Comparison of ENCODE assay signal across 19 cellular contexts in the genomic region with DNA sequence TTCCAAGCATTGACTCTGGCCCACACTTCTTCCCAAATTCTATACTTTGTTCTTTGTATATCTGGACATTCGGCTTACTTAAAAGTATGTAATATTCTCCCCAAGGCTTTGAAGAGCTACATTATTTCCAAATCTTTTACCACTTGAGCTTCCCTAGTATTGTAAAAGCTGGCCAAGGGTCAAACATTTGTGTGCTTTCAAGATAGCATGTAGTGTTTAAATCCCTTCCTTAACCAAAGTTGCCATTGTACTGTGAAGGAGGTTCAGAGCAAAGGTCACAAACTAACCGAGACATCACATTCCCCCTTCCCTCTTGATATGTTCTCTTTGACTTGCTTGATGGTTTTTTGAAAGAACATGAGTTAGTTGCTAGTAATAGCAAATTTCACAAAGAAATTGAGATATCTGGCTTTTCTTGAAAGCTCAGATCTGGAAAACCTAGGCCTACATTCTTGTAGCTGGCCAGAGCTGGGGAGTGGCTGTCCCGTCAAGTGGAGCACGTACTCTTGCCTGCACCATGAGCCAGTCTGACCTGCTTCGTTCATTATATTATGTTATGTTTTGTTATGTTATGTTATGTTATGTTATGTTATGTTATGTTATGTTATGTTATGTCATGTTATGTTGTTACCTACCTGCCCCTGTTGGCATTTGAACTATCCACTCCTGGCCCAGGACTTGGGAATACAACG.
DNase-seq lines count a peak whose midpoint lies in the region; ATAC-seq, FAIRE-seq and TF ChIP-seq lines count a peak whose summit lies in the region.
"Had no signal": no experiment of that assay in that cellular context is flagged by ENCODE, and none has a peak within 500 bp of the region (broad histone marks: within the 10 kb centered on the region; RNA-seq: fewer than 3 reads in every experiment).

No MANE protein-coding gene starts in this region.

- peak; percentile 26 for FAIRE-seq in GM12891 (lab: Jason Lieb, UNC)
- FAIRE-seq: A204.1 had no signal

- ATAC-seq in lower lobe of right lung = peak; percentile 55 to 65
- ATAC-seq in GM19452 (IDR thresholded peaks at IDR 0.05; ENCODE audit: unreplicated experiment) = no peak
- ATAC-seq: Right ventricle myocardium inferior had no signal

- H3K27me3 ChIP-seq in colonic mucosa = no peaks in the 10 kb centered on the region
- H3K27me3 ChIP-seq in lower lobe of right lung (ENCODE audit: low read depth) = no peaks in the 10 kb centered on the region
- H3K27me3 ChIP-seq in subcutaneous abdominal adipose tissue (ENCODE audit: control insufficient read depth in 5 of 5, insufficient read depth in 4 of 5, low read length in 5 of 5) = no peaks in the 10 kb centered on the region
- H3K27me3 ChIP-seq: MG63 had no signal

- H3K4me3 ChIP-seq in colonic mucosa (no peak overlapping the region), lower lobe of right lung (no peak overlapping the region), subcutaneous abdominal adipose tissue (ENCODE audit: low read depth in 1 of 5, low read length in 5 of 5) (no peak overlapping the region)
- H3K4me3 ChIP-seq: MG63 had no signal

- H3K36me3 ChIP-seq in colonic mucosa = no peaks in the 10 kb centered on the region
- H3K36me3 ChIP-seq in lower lobe of right lung = no peaks in the 10 kb centered on the region
- H3K36me3 ChIP-seq in subcutaneous abdominal adipose tissue (ENCODE audit: control insufficient read depth in 5 of 5, insufficient read depth in 5 of 5, low read length in 5 of 5) = no peaks in the 10 kb centered on the region
- H3K36me3 ChIP-seq: MG63 had no signal

- no peaks in the 10 kb centered on the region for H3K9me3 ChIP-seq in colonic mucosa
- H3K9me3 ChIP-seq in lower lobe of right lung = no peaks in the 10 kb centered on the region
- peaks cover 0 to 3% (median 0%) of the 10 kb centered on the region in 5 donors for H3K9me3 ChIP-seq in subcutaneous abdominal adipose tissue (ENCODE audit: control insufficient read depth in 5 of 5, low read length in 5 of 5)
- H3K9me3 ChIP-seq: MG63 had no signal

- intact Hi-C loops in colonic mucosa (cut with DNase I) (no loop called here), lower lobe of right lung (cut with DNase I) (no loop called here)

- H3K4me1 ChIP-seq in colonic mucosa = no peaks in the 10 kb centered on the region
- no peaks in the 10 kb centered on the region for H3K4me1 ChIP-seq in lower lobe of right lung
- peaks cover 0 to 26% (median 11%) of the 10 kb centered on the region in 5 donors for H3K4me1 ChIP-seq in subcutaneous abdominal adipose tissue (ENCODE audit: control insufficient read depth in 5 of 5, insufficient read depth in 5 of 5, low read length in 5 of 5)

- DNase-seq in GM12891 (ENCODE audit: insufficient read length, low spot score) = no peak
- peak; percentile 40 for DNase-seq in colonic mucosa
- no peak for DNase-seq in lower lobe of right lung
- no peak for DNase-seq in middle frontal gyrus (ENCODE audit: extremely low spot score, low spot score)
- DNase-seq in NCI-H510A (lab: John Stamatoyannopoulos, UW) = no peak
- no peak for DNase-seq in GDM1 (lab: John Stamatoyannopoulos, UW)
- DNase-seq: EL, HCEC 1CT, MG63, NCI-H1092, NCI-H1436, NCI-H1930, NCI-H226, NCI-H524, NCI-H774 had no signal

- TF ChIP-seq POLR2A in GM12891 (IDR thresholded peaks at IDR 0.05; ENCODE audit: low read depth, low read length) = no peak

- H3K9ac ChIP-seq in colonic mucosa (ENCODE audit: low read depth in 2 of 2, low read length in 2 of 2) = no peak overlapping the region
- H3K9ac ChIP-seq in subcutaneous abdominal adipose tissue (ENCODE audit: low read length in 5 of 5) = no peak overlapping the region

- H3K27ac ChIP-seq in colonic mucosa (no peak overlapping the region), lower lobe of right lung (no peak overlapping the region), subcutaneous abdominal adipose tissue (ENCODE audit: low read depth, low read length) (peak overlapping the region; percentile 3)

- no peak for TF ChIP-seq CTCF in colonic mucosa (IDR thresholded peaks at IDR 0.05)
- no peak for TF ChIP-seq CTCF in lower lobe of right lung (IDR thresholded peaks at IDR 0.05)

TF ChIP-seq in GM12891, 5 proteins besides CTCF, POLR2A, EP300 and RAD21:
- TF ChIP-seq SPI1 (IDR thresholded peaks at IDR 0.05; ENCODE audit: low read depth, low read length) (no peak), POLR2AphosphoS5 (IDR thresholded peaks at IDR 0.05; ENCODE audit: low read depth, low read length) (no peak), PAX5 (IDR thresholded peaks at IDR 0.05; ENCODE audit: insufficient read depth, low read length, severe bottlenecking) (no peak), TAF1 (IDR thresholded peaks at IDR 0.05; ENCODE audit: low read depth, low read length) (no peak), POU2F2 (IDR thresholded peaks at IDR 0.05; ENCODE audit: low read depth, low read length) (no peak)
